In genomic region chr2:172693037-172693436, GRCh38 we compare ENCODE assay signal across 7 cellular contexts. TPM values are rescaled to one million over a fixed set of nuclear protein-coding genes. Genes with fewer than 3 reads are reported as not detected.
DNase-seq lines count a peak whose midpoint lies in the region; ATAC-seq and TF ChIP-seq lines count a peak whose summit lies in the region.

No MANE protein-coding gene starts in this region.

- peak; percentile 99 for ATAC-seq in mucosa of descending colon
- ATAC-seq in HG02970 (IDR thresholded peaks at IDR 0.05; ENCODE audit: low FRiP score, unreplicated experiment) = no peak
- no peak for ATAC-seq in HG02840 (IDR thresholded peaks at IDR 0.05; ENCODE audit: low FRiP score, unreplicated experiment)

- H3K4me1 ChIP-seq in mucosa of descending colon (ENCODE audit: low read depth) = peaks cover 8% of the 10 kb centered on the region

- intact Hi-C loops in mucosa of descending colon (cut with DNase I, micrococcal nuclease) = no loop called here

- DNase-seq in GM04504 (ENCODE audit: low read depth) (peak; percentile 98), NOMO-1 treated with dmso at 0.1 percent for 144 hours (lab: John Stamatoyannopoulos, UW; ENCODE audit: unreplicated experiment) (peak; percentile 32), brain microvascular endothelial cell (peak; percentile 98), mucosa of descending colon (peak; percentile 55 to 87 (median 74)), NAMALWA (ENCODE audit: low spot score) (no peak)

- in situ Hi-C loops in brain microvascular endothelial cell (cut with HindIII; ENCODE audit: low pct_ligation_motif_present, low sequenced_read_pairs) = no loop called here

- H3K4me3 ChIP-seq in brain microvascular endothelial cell (ENCODE audit: low read depth, low read length) (no peak overlapping the region), mucosa of descending colon (no peak overlapping the region)

- TF ChIP-seq CTCF in brain microvascular endothelial cell (IDR thresholded peaks at IDR 0.05; ENCODE audit: low read depth, low read length, missing control alignments) (no peak), mucosa of descending colon (IDR thresholded peaks at IDR 0.05) (no peak)

- no peak overlapping the region for H3K27ac ChIP-seq in brain microvascular endothelial cell

- no peaks in the 10 kb centered on the region for H3K9me3 ChIP-seq in mucosa of descending colon

- H3K36me3 ChIP-seq in brain microvascular endothelial cell (replicated peaks) (no peaks in the 10 kb centered on the region), mucosa of descending colon (ENCODE audit: low read depth) (no peaks in the 10 kb centered on the region)

- H3K27me3 ChIP-seq in brain microvascular endothelial cell (replicated peaks) = no peaks in the 10 kb centered on the region

RNA-seq across cellular contexts. Expression of gene RAPGEF4, which starts 42.6 kb away (rescaled TPM):
- total RNA-seq in mucosa of descending colon = 1 to 10 TPM; 1.2 to 2.8 (median 2.2) TPM
